ENCODE assay signal across 5 cellular contexts in the genomic region with DNA sequence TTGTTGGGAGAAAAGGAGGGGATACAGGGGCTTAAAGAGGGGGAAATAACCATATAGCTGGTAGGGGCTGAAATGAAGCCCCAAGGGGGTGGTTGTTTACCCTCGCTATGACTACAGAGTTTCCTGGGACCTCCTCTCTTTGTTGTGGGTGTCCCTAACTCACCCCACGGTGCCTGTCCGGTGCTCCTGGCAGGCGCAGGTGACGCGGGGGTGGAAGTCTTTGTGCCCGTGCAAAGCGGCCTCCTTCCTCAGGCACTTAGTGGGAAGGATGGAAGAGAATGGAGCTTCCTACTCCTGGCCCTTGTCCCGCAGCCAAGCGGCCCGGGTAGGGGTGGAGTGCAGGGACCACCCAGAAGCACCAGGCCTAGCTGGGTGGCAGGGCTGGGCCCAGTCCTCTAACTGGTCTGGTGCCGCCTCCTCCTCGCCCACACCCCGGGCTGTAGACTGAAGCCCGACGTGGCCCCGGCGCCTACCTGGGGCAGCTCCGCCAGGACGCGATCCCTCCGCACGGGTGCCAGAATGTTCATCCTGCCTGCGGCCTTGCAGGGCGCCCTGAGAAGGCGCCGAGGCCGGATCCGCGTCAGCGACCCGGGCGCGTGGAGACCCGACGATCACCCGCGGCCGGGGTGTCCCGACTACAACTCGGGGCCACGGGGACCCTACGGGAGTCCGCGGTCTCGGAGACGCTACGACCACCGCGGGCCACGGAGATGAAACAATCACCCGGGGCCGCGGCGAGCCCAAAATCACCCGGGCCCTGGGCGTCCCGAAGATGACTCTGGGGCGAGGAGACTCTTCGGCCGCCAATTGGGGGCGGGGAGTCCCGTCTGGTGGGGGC. TPM values are rescaled to one million over a fixed set of nuclear protein-coding genes. Genes with fewer than 3 reads are reported as not detected.
DNase-seq lines count a peak whose midpoint lies in the region; ATAC-seq and TF ChIP-seq lines count a peak whose summit lies in the region.

No MANE protein-coding gene starts in this region.

- H3K27ac Mint-ChIP-seq in stimulated activated memory B cell treated with anti-CD40 and anti-IgM and Interleukin-4, amounts not matched to agents 10 μg/mL and 1 μg/mL and 100 μg/mL, for 72 hours: peak overlapping the region; percentile 80

- H3K27ac ChIP-seq in Peyer's patch: peak overlapping the region; percentile 62 to 92 (median 90)

- no peaks in the 10 kb centered on the region for H3K27me3 ChIP-seq in Peyer's patch

- DNase-seq in Peyer's patch: no peak
- DNase-seq in fibroblast of peridontal ligament (ENCODE audit: extremely low read depth): peak; percentile 27
- no peak for DNase-seq in germinal center (ENCODE audit: low spot score)

- peaks cover 17% of the 10 kb centered on the region for H3K27me3 Mint-ChIP-seq in stimulated activated memory B cell treated with anti-CD40 and anti-IgM and Interleukin-4, amounts not matched to agents 10 μg/mL and 1 μg/mL and 100 μg/mL, for 72 hours

- peaks cover 0 to 20% (median 0%) of the 10 kb centered on the region in 3 donors for H3K36me3 ChIP-seq in Peyer's patch

- no peaks in the 10 kb centered on the region for H3K9me3 ChIP-seq in Peyer's patch

- H3K4me1 Mint-ChIP-seq in stimulated activated memory B cell treated with anti-CD40 and anti-IgM and Interleukin-4, amounts not matched to agents 10 μg/mL and 1 μg/mL and 100 μg/mL, for 72 hours: peaks cover 49% of the 10 kb centered on the region

- H3K9me3 Mint-ChIP-seq in stimulated activated memory B cell treated with anti-CD40 and anti-IgM and Interleukin-4, amounts not matched to agents 10 μg/mL and 1 μg/mL and 100 μg/mL, for 72 hours: no peaks in the 10 kb centered on the region

- no peak for TF ChIP-seq POLR2A in Peyer's patch (IDR thresholded peaks at IDR 0.05)

- H3K4me3 ChIP-seq in Peyer's patch: peak overlapping the region; percentile 44 to 58 (median 52)

- H3K4me3 Mint-ChIP-seq in stimulated activated memory B cell treated with anti-CD40 and anti-IgM and Interleukin-4, amounts not matched to agents 10 μg/mL and 1 μg/mL and 100 μg/mL, for 72 hours: peak overlapping the region; percentile 55

- peaks cover 9 to 42% (median 19%) of the 10 kb centered on the region in 4 donors for H3K4me1 ChIP-seq in Peyer's patch

- no peak for ATAC-seq in stimulated activated memory B cell treated with anti-CD40 and anti-IgM and Interleukin-4, amounts not matched to agents 10 μg/mL and 1 μg/mL and 100 μg/mL, for 72 hours
- ATAC-seq in HG03354 (IDR thresholded peaks at IDR 0.05; ENCODE audit: poor library complexity, severe bottlenecking, unreplicated experiment): no peak

- TF ChIP-seq CTCF in Peyer's patch (IDR thresholded peaks at IDR 0.05): no peak

- H3K36me3 Mint-ChIP-seq in stimulated activated memory B cell treated with anti-CD40 and anti-IgM and Interleukin-4, amounts not matched to agents 10 μg/mL and 1 μg/mL and 100 μg/mL, for 72 hours: peaks cover 22% of the 10 kb centered on the region

RNA-seq across cellular contexts. Expression of gene RAB34, which starts 0.7 kb away (rescaled TPM):
- total RNA-seq in Peyer's patch: 10 to 100 TPM; 14.5 to 69.3 (median 30.2) TPM

RNA-seq across cellular contexts. Expression of gene RPL23A, which starts 2.8 kb away (rescaled TPM):
- 100 to 1,000 TPM; 214 to 675 (median 268) TPM for total RNA-seq in Peyer's patch

RNA-seq across cellular contexts. Expression of gene PROCA1, which starts 5.3 kb away (rescaled TPM):
- 1 to 10 TPM in 3 of 4 donors, not detected in 1; 1.7 to 3.5 (median 3.1) TPM for total RNA-seq in Peyer's patch

RNA-seq across cellular contexts. Expression of gene TLCD1, which starts 9.1 kb away (rescaled TPM):
- 1 to 10 TPM; 3.3 to 9.1 (median 5.8) TPM for total RNA-seq in Peyer's patch

RNA-seq across cellular contexts. Expression of gene NEK8, which starts 11.6 kb away (rescaled TPM):
- total RNA-seq in Peyer's patch: 10 to 100 TPM in 2 of 4 donors, 1 to 10 TPM in 2; 7.4 to 89.1 (median 14.0) TPM
